In the genomic region with DNA sequence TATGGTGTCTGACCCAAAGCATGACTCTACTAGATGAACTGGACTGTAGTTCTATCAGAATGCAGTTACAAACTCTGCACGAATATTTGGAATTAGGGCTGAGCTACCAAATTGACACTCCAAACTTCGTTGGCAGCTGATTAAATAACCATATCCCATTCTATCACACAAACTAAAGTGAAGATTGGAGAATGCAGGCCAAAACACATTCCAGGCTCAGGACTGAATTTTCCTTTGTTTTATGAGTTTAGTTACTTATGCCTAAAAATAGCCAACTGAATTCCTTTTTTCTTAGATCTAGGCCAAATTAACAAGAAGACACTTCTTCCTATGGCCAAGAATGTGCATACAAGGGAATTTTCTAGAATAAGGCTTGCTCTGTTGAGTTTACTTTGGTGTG, we compare ENCODE assay signal across 38 cellular contexts. TPM values are rescaled to one million over a fixed set of nuclear protein-coding genes. Genes with fewer than 3 reads are reported as not detected.
"Had no signal": no experiment of that assay in that cellular context is flagged by ENCODE, and none has a peak within 500 bp of the region (broad histone marks: within the 10 kb centered on the region; RNA-seq: fewer than 3 reads in every experiment).

No MANE protein-coding gene starts in this region.

- H3K4me3 ChIP-seq: adrenal gland, cardiac muscle cell had no signal

- H3K9me3 Mint-ChIP-seq: activated B cell treated with CpG ODN at 0.5 μM for 24 hours; activated CD4-positive, alpha-beta memory T cell treated with anti-CD3 and anti-CD28 coated beads for 36 hours; activated CD4-positive, alpha-beta T cell treated with anti-CD3 and anti-CD28 coated beads, Interleukin-2, amount 10 ng/mL, durations not matched to agents 24 days and 14 days; activated CD8-positive, alpha-beta T cell treated with anti-CD3 and anti-CD28 coated beads for 36 hours; activated naive CD4-positive, alpha-beta T cell treated with anti-CD3 and anti-CD28 coated beads for 36 hours; activated naive CD4-positive, alpha-beta T cell treated with anti-CD3 and anti-CD28 coated beads, Interleukin-2, amount 50 U/mL, for 72 hours; activated naive CD8-positive, alpha-beta T cell treated with anti-CD3 and anti-CD28 coated beads for 36 hours; activated T-cell treated with anti-CD3 and anti-CD28 coated beads, Interleukin-2, amount 50 U/mL, for 4 hours; activated T-cell treated with anti-CD3 and anti-CD28 coated beads, Interleukin-2, amount 50 U/mL, for 72 hours; activated T-helper 1 cell treated with anti-CD3 and anti-CD28 coated beads, Interleukin-12 subunit alpha, Interleukin-12 subunit beta, Interleukin-2, Interleukin-4 antibody, amounts not matched to agents 30 ng/mL and 10 ng/mL and 1 ng/mL, durations not matched to agents 14 hours and 24 hours and 36 hours; activated T-helper 17 cell treated with anti-CD3 and anti-CD28 coated beads, Interleukin-2, amount 50 U/mL, for 72 hours; brain; central memory CD8-positive, alpha-beta T cell; T-helper 1 cell treated with Interleukin-12 subunit alpha and Interleukin-12 subunit beta and Interleukin-4 antibody, amounts not matched to agents 30 μg/mL and 1 μg/mL, for 36 hours; T-helper 2 cell treated with Interferon-gamma antibody and Interleukin-4, amounts not matched to agents 5 μg/mL and 100 μg/mL, for 36 hours had no signal

- H3K27ac Mint-ChIP-seq: activated B cell treated with CpG ODN at 0.5 μM for 24 hours; activated CD4-positive, alpha-beta memory T cell treated with anti-CD3 and anti-CD28 coated beads for 36 hours; activated CD4-positive, alpha-beta T cell treated with anti-CD3 and anti-CD28 coated beads, Interleukin-2, amount 10 ng/mL, durations not matched to agents 24 days and 14 days; activated CD8-positive, alpha-beta T cell treated with anti-CD3 and anti-CD28 coated beads for 36 hours; activated naive CD4-positive, alpha-beta T cell treated with anti-CD3 and anti-CD28 coated beads for 36 hours; activated naive CD4-positive, alpha-beta T cell treated with anti-CD3 and anti-CD28 coated beads, Interleukin-2, amount 50 U/mL, for 72 hours; activated naive CD8-positive, alpha-beta T cell treated with anti-CD3 and anti-CD28 coated beads for 36 hours; activated T-cell treated with anti-CD3 and anti-CD28 coated beads, Interleukin-2, amount 50 U/mL, for 72 hours; activated T-helper 1 cell treated with anti-CD3 and anti-CD28 coated beads, Interleukin-12 subunit alpha, Interleukin-12 subunit beta, Interleukin-2, Interleukin-4 antibody, amounts not matched to agents 30 ng/mL and 10 ng/mL and 1 ng/mL, durations not matched to agents 14 hours and 24 hours and 36 hours; activated T-helper 17 cell treated with anti-CD3 and anti-CD28 coated beads, Interleukin-2, amount 50 U/mL, for 72 hours; T-helper 1 cell treated with Interleukin-12 subunit alpha and Interleukin-12 subunit beta and Interleukin-4 antibody, amounts not matched to agents 30 μg/mL and 1 μg/mL, for 36 hours; T-helper 2 cell treated with Interferon-gamma antibody and Interleukin-4, amounts not matched to agents 5 μg/mL and 100 μg/mL, for 36 hours had no signal

- ATAC-seq: activated CD8-positive, alpha-beta T cell treated with anti-CD3 and anti-CD28 coated beads for 36 hours; activated naive CD4-positive, alpha-beta T cell treated with anti-CD3 and anti-CD28 coated beads, Interleukin-2, amount 50 U/mL, for 72 hours; activated T-cell treated with anti-CD3 and anti-CD28 coated beads, Interleukin-2, amount 50 U/mL, for 4 hours; activated T-cell treated with anti-CD3 and anti-CD28 coated beads, Interleukin-2, amount 50 U/mL, for 72 hours; activated T-helper 17 cell treated with anti-CD3 and anti-CD28 coated beads, Interleukin-2, amount 50 U/mL, for 72 hours had no signal

- FAIRE-seq: bronchial epithelial cell, TTC549 had no signal

- H3K27me3 Mint-ChIP-seq: activated B cell treated with CpG ODN at 0.5 μM for 24 hours; activated CD4-positive, alpha-beta memory T cell treated with anti-CD3 and anti-CD28 coated beads for 36 hours; activated CD4-positive, alpha-beta T cell treated with anti-CD3 and anti-CD28 coated beads, Interleukin-2, amount 10 ng/mL, durations not matched to agents 24 days and 14 days; activated CD8-positive, alpha-beta T cell treated with anti-CD3 and anti-CD28 coated beads for 36 hours; activated naive CD8-positive, alpha-beta T cell treated with anti-CD3 and anti-CD28 coated beads for 36 hours; activated T-helper 17 cell treated with anti-CD3 and anti-CD28 coated beads, Interleukin-2, amount 50 U/mL, for 72 hours; brain; central memory CD8-positive, alpha-beta T cell had no signal

- H3K27ac ChIP-seq: adrenal gland, cardiac muscle cell, VCaP had no signal

- H3K36me3 ChIP-seq: adrenal gland, cardiac muscle cell had no signal

- H3K4me3 Mint-ChIP-seq: activated B cell treated with CpG ODN at 0.5 μM for 24 hours; activated CD4-positive, alpha-beta memory T cell treated with anti-CD3 and anti-CD28 coated beads for 36 hours; activated CD4-positive, alpha-beta T cell treated with anti-CD3 and anti-CD28 coated beads, Interleukin-2, amount 10 ng/mL, durations not matched to agents 24 days and 14 days; activated CD8-positive, alpha-beta T cell treated with anti-CD3 and anti-CD28 coated beads for 36 hours; activated naive CD4-positive, alpha-beta T cell treated with anti-CD3 and anti-CD28 coated beads for 36 hours; activated naive CD8-positive, alpha-beta T cell treated with anti-CD3 and anti-CD28 coated beads for 36 hours; activated T-cell treated with anti-CD3 and anti-CD28 coated beads, Interleukin-2, amount 50 U/mL, for 4 hours; activated T-cell treated with anti-CD3 and anti-CD28 coated beads, Interleukin-2, amount 50 U/mL, for 72 hours; activated T-helper 1 cell treated with anti-CD3 and anti-CD28 coated beads, Interleukin-12 subunit alpha, Interleukin-12 subunit beta, Interleukin-2, Interleukin-4 antibody, amounts not matched to agents 30 ng/mL and 10 ng/mL and 1 ng/mL, durations not matched to agents 14 hours and 24 hours and 36 hours; activated T-helper 17 cell treated with anti-CD3 and anti-CD28 coated beads, Interleukin-2, amount 50 U/mL, for 72 hours; brain; central memory CD8-positive, alpha-beta T cell; T-helper 1 cell treated with Interleukin-12 subunit alpha and Interleukin-12 subunit beta and Interleukin-4 antibody, amounts not matched to agents 30 μg/mL and 1 μg/mL, for 36 hours; T-helper 2 cell treated with Interferon-gamma antibody and Interleukin-4, amounts not matched to agents 5 μg/mL and 100 μg/mL, for 36 hours had no signal

- H3K4me1 ChIP-seq: adrenal gland had no signal

- H3K9me3 ChIP-seq: adrenal gland had no signal

- H3K4me1 Mint-ChIP-seq: activated naive CD8-positive, alpha-beta T cell treated with anti-CD3 and anti-CD28 coated beads for 36 hours; activated T-helper 17 cell treated with anti-CD3 and anti-CD28 coated beads, Interleukin-2, amount 50 U/mL, for 72 hours; central memory CD8-positive, alpha-beta T cell had no signal

- DNase-seq: activated B cell treated with CpG ODN at 0.5 μM for 24 hours; activated CD4-positive, alpha-beta memory T cell treated with anti-CD3 and anti-CD28 coated beads for 36 hours; activated CD4-positive, alpha-beta T cell treated with anti-CD3 and anti-CD28 coated beads for 4 hours; activated CD4-positive, alpha-beta T cell treated with anti-CD3 and anti-CD28 coated beads, Interleukin-2, amount 10 ng/mL, durations not matched to agents 24 days and 14 days; activated CD4-positive, alpha-beta T cell treated with anti-CD3 and anti-CD28 coated beads, Interleukin-2, amount 50 U/mL, for 1 hour; activated CD4-positive, alpha-beta T cell treated with anti-CD3 and anti-CD28 coated beads, Interleukin-2, amount 50 U/mL, for 4 hours; activated CD4-positive, CD25-positive, alpha-beta regulatory T cell treated with anti-CD3 and anti-CD28 coated beads, Interleukin-2, amount 50 U/mL, for 72 hours; activated CD8-positive, alpha-beta memory T cell treated with anti-CD3 and anti-CD28 coated beads, Interleukin-2, amount 50 U/mL, for 4 hours; activated CD8-positive, alpha-beta T cell treated with anti-CD3 and anti-CD28 coated beads for 36 hours; activated effector memory CD4-positive, alpha-beta T cell treated with anti-CD3 and anti-CD28 coated beads, Interleukin-2, amount 50 U/mL, for 16 hours; activated gamma-delta T cell treated with Interleukin-2 at 50 U/mL for 16 hours; activated naive CD4-positive, alpha-beta T cell; activated naive CD4-positive, alpha-beta T cell treated with anti-CD3 and anti-CD28 coated beads for 36 hours; activated naive CD4-positive, alpha-beta T cell treated with anti-CD3 and anti-CD28 coated beads, Interleukin-2, amount 50 U/mL, for 16 hours; activated naive CD8-positive, alpha-beta T cell treated with anti-CD3 and anti-CD28 coated beads for 36 hours; activated T-cell treated with anti-CD3 and anti-CD28 coated beads for 4 hours; activated T-cell treated with anti-CD3 and anti-CD28 coated beads, Interleukin-2, amount 50 U/mL, for 1 hour; activated T-cell treated with anti-CD3 and anti-CD28 coated beads, Interleukin-2, amount 50 U/mL, for 4 hours; activated T-cell treated with anti-CD3 and anti-CD28 coated beads, Interleukin-2, amount 50 U/mL, for 72 hours; adrenal gland; amniotic stem cell; aorta; caudate nucleus; cerebellar nuclear complex; T-helper 1 cell; T-helper 2 cell; T-helper 9 cell had no signal

- H3K36me3 Mint-ChIP-seq: activated naive CD4-positive, alpha-beta T cell treated with anti-CD3 and anti-CD28 coated beads, Interleukin-2, amount 50 U/mL, for 72 hours had no signal

- H3K27me3 ChIP-seq: adrenal gland, cardiac muscle cell had no signal

RNA-seq across cellular contexts. Expression of gene KIAA0408, which starts 9.7 kb away (rescaled TPM):
- total RNA-seq: bronchial epithelial cell had no signal
